Comparison of ENCODE assay signal across 20 cellular contexts in the genomic region with DNA sequence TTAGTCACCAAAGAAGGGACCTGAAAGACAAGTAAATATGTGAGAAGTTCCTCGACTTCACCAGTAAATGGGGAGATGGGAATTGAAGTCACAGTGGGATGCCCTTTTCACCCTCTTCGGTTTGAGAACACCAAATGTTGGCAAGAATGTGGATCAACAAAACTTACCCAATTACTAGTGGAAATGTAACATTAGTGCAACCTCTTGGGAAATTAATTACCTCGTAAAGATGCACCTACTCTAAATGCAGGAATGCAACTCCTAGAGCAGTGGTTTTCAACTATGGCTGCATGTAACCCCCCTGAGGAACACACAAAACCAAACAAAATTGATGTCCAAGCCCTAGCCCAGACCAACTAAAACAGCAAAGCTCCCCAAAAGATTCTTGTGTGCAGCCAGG.
"Had no signal": no experiment of that assay in that cellular context is flagged by ENCODE, and none has a peak within 500 bp of the region (broad histone marks: within the 10 kb centered on the region; RNA-seq: fewer than 3 reads in every experiment).

No MANE protein-coding gene starts in this region.

- H3K27me3 ChIP-seq: dorsolateral prefrontal cortex, esophagus muscularis mucosa, gastrocnemius medialis, heart right ventricle, left lung had no signal

- H3K9me3 ChIP-seq: esophagus muscularis mucosa, gastrocnemius medialis, heart right ventricle, left lung, lower lobe of right lung, mucosa of descending colon had no signal

- DNase-seq: dermis blood vessel endothelial cell; dorsolateral prefrontal cortex; effector CD4-positive, alpha-beta T cell; effector memory CD4-positive, alpha-beta T cell; foreskin melanocyte; gastrocnemius medialis; glutamatergic neuron; head of caudate nucleus; heart right ventricle; hippocampal formation; left cardiac atrium; left lung; left ventricle myocardium superior; lower lobe of right lung; mesenchymal stem cell; mucosa of descending colon; naive B cell had no signal

- H3K27ac Mint-ChIP-seq: mesothelial cell of epicardium had no signal

- H3K27ac ChIP-seq: coronary artery, dorsolateral prefrontal cortex, esophagus muscularis mucosa, gastrocnemius medialis, heart right ventricle, left lung, lower lobe of right lung had no signal

- H3K27me3 Mint-ChIP-seq: naive B cell had no signal

- H3K4me3 Mint-ChIP-seq: mesothelial cell of epicardium, naive B cell had no signal

- H3K4me3 ChIP-seq: coronary artery, dorsolateral prefrontal cortex, esophagus muscularis mucosa, gastrocnemius medialis, heart right ventricle, left lung, lower lobe of right lung, mucosa of descending colon had no signal

- ATAC-seq: gastrocnemius medialis, heart right ventricle, left cardiac atrium, left lung, left ventricle myocardium superior, lower lobe of right lung, mucosa of descending colon had no signal

- H3K4me1 Mint-ChIP-seq: mesothelial cell of epicardium had no signal

- H3K9me3 Mint-ChIP-seq: mesothelial cell of epicardium, naive B cell had no signal

- H3K4me1 ChIP-seq: esophagus muscularis mucosa, gastrocnemius medialis, heart right ventricle, left lung, lower lobe of right lung had no signal
